In genomic region chr15:37101634-37102314, GRCh38 we compare ENCODE assay signal across 8 cellular contexts. TPM values are rescaled to one million over a fixed set of nuclear protein-coding genes. Genes with fewer than 3 reads are reported as not detected.
DNase-seq lines count a peak whose midpoint lies in the region; ATAC-seq and TF ChIP-seq lines count a peak whose summit lies in the region.

No MANE protein-coding gene starts in this region.

- H3K4me2 ChIP-seq in DOHH2 (ENCODE audit: low read length): peak overlapping the region; percentile 65

- H3K4me1 ChIP-seq in DOHH2 (ENCODE audit: control insufficient read depth, low read length) (peaks cover 24% of the 10 kb centered on the region), HUES6 (ENCODE audit: control insufficient read depth, insufficient read depth, low read length) (peaks cover 27% of the 10 kb centered on the region), SJCRH30 (peaks cover 4% of the 10 kb centered on the region), right lobe of liver (no peaks in the 10 kb centered on the region), thoracic aorta (ENCODE audit: control insufficient read depth in 1 of 2, low read depth in 2 of 2) (no peaks in the 10 kb centered on the region)

- H3K9ac ChIP-seq in HUES6 (ENCODE audit: low read length): peak overlapping the region; percentile 61

- H3K27ac ChIP-seq in DOHH2 (ENCODE audit: low read depth, low read length): peak overlapping the region; percentile 97
- H3K27ac ChIP-seq in HUES6 (ENCODE audit: low read depth, low read length): no peak overlapping the region
- peak overlapping the region; percentile 89 for H3K27ac ChIP-seq in SJCRH30
- peak overlapping the region; percentile 93 to 96 (median 94) for H3K27ac ChIP-seq in right lobe of liver
- H3K27ac ChIP-seq in thoracic aorta: peak overlapping the region; percentile 95 to 97

- no peak for TF ChIP-seq POLR2A in right lobe of liver (IDR thresholded peaks at IDR 0.05)

- H3F3A ChIP-seq in DOHH2 (ENCODE audit: control insufficient read depth, insufficient read depth): peaks cover 26% of the 10 kb centered on the region

- H4K20me1 ChIP-seq in DOHH2 (ENCODE audit: control insufficient read depth, insufficient read depth, low read depth, low read length): no peaks in the 10 kb centered on the region

- H3K4me3 ChIP-seq in DOHH2 (ENCODE audit: low read length) (peak overlapping the region; percentile 81), HUES6 (ENCODE audit: low read depth, low read length) (peak overlapping the region; percentile 90), SJCRH30 (peak overlapping the region; percentile 79), right lobe of liver (peak overlapping the region; percentile 51 to 72 (median 71)), thoracic aorta (peak overlapping the region; percentile 89)

- intact Hi-C loops in right lobe of liver (cut with DNase I): loop anchor here in 1 of 2 donors (10.0 kb wide), 1 partner anchor 217 kb away; no protein-coding TSS in a partner anchor

- no peaks in the 10 kb centered on the region for H3K9me2 ChIP-seq in DOHH2 (replicated peaks; ENCODE audit: control insufficient read depth, low read length)

- DNase-seq in SJCRH30: peak; percentile 87 to 90
- DNase-seq in dedifferentiated amniotic fluid mesenchymal stem cell (ENCODE audit: extremely low spot score): peak; percentile 61
- peak; percentile 81 to 87 (median 83) for DNase-seq in right lobe of liver
- DNase-seq in thoracic aorta (ENCODE audit: low spot score): no peak
- no peak for DNase-seq in activated gamma-delta T cell treated with Interleukin-2 at 50 U/mL for 16 hours

- TF ChIP-seq CTCF in DOHH2 (IDR thresholded peaks at IDR 0.05; ENCODE audit: low read depth, low read length, poor library complexity, severe bottlenecking): no peak
- no peak for TF ChIP-seq CTCF in right lobe of liver (IDR thresholded peaks at IDR 0.05)
- no peak for TF ChIP-seq CTCF in thoracic aorta (IDR thresholded peaks at IDR 0.05)

- H3K9me3 ChIP-seq in DOHH2 (ENCODE audit: control insufficient read depth, insufficient read depth, low read length): no peaks in the 10 kb centered on the region
- no peaks in the 10 kb centered on the region for H3K9me3 ChIP-seq in HUES6 (ENCODE audit: control insufficient read depth, insufficient read depth, low read depth, low read length)
- no peaks in the 10 kb centered on the region for H3K9me3 ChIP-seq in SJCRH30 (replicated peaks)
- no peaks in the 10 kb centered on the region for H3K9me3 ChIP-seq in right lobe of liver
- H3K9me3 ChIP-seq in thoracic aorta: no peaks in the 10 kb centered on the region

- peaks cover 62% of the 10 kb centered on the region for H3K79me2 ChIP-seq in DOHH2 (ENCODE audit: control insufficient read depth, low read length)

- WGBS in right lobe of liver (ENCODE audit: insufficient coverage, low coverage, low lambda C conversion rate, missing lambda C conversion rate): 1% methylated on average over 27 of the region's 46 CpGs

- H3K36me3 ChIP-seq in DOHH2 (ENCODE audit: control insufficient read depth, low read length) (peaks cover 23% of the 10 kb centered on the region), HUES6 (ENCODE audit: control insufficient read depth, insufficient read depth, low read length) (no peaks in the 10 kb centered on the region), SJCRH30 (no peaks in the 10 kb centered on the region), right lobe of liver (no peaks in the 10 kb centered on the region), thoracic aorta (no peaks in the 10 kb centered on the region)

- H3K27me3 ChIP-seq in DOHH2 (ENCODE audit: control insufficient read depth, low read length) (no peaks in the 10 kb centered on the region), HUES6 (ENCODE audit: control insufficient read depth, insufficient read depth, low read length) (peaks cover 81% of the 10 kb centered on the region), SJCRH30 (no peaks in the 10 kb centered on the region), right lobe of liver (peaks cover 0 to 9% of the 10 kb centered on the region in 2 donors), thoracic aorta (replicated peaks; ENCODE audit: insufficient read depth) (no peaks in the 10 kb centered on the region)

- ATAC-seq in GM21360 (IDR thresholded peaks at IDR 0.05; ENCODE audit: unreplicated experiment) (peak; percentile 46), right lobe of liver (peak; percentile 65 to 75 (median 68)), thoracic aorta (ENCODE audit: insufficient number of reproducible peaks, low FRiP score, low read depth) (no peak)

RNA-seq across cellular contexts. Expression of gene MEIS2, which starts 1.4 kb away (rescaled TPM):
- total RNA-seq in SJCRH30 (2014; rRNA removed; shearing (Covaris generic)): 18.1 and 18.4 TPM in 2 replicates
- 10 to 100 TPM in 2 of 6 experiments, 1 to 10 TPM in 4; 6.1 to 18.0 (median 7.9) TPM for total RNA-seq in right lobe of liver
- 10 to 100 TPM; 46.4 to 57.2 TPM for total RNA-seq in thoracic aorta

Comparison
In these comparisons a context has a peak if more than half of its experiments do, and no peak if none do; other contexts are left out.
1. DNase-seq: peak in SJCRH30 (2 of 2), dedifferentiated amniotic fluid mesenchymal stem cell (single experiment) and right lobe of liver (3 of 3); none in thoracic aorta (single experiment) and activated gamma-delta T cell treated with Interleukin-2 at 50 U/mL for 16 hours (single experiment).
2. Peak in every context shown above with its lines, with median percentiles within 50 percentile points of each other: H3K4me3 ChIP-seq.